7 cellular contexts compared by ENCODE assay signal in genomic region chr20:2207770-2208097, GRCh38.
DNase-seq lines count a peak whose midpoint lies in the region; ATAC-seq and TF ChIP-seq lines count a peak whose summit lies in the region.

No MANE protein-coding gene starts in this region.

- intact Hi-C loops in OCI-LY7 (cut with micrococcal nuclease; ENCODE audit: unreplicated experiment): loop anchor here (5.0 kb wide), 1 partner anchor 245 kb away; no protein-coding TSS in a partner anchor

- H3K4me2 ChIP-seq in OCI-LY7 (ENCODE audit: low read length): no peak overlapping the region

- no peak overlapping the region for H3K4me3 ChIP-seq in OCI-LY7 (ENCODE audit: low read depth, low read length, poor library complexity, severe bottlenecking)
- peak overlapping the region; percentile 30 for H3K4me3 ChIP-seq in fibroblast of mammary gland (ENCODE audit: control insufficient read depth, low read depth, low read length)
- H3K4me3 ChIP-seq in skeletal muscle cell (ENCODE audit: low read depth, low read length): peak overlapping the region; percentile 61

- H3K9me3 ChIP-seq in OCI-LY7 (ENCODE audit: low read length): no peaks in the 10 kb centered on the region

- no peaks in the 10 kb centered on the region for H3K79me2 ChIP-seq in OCI-LY7 (ENCODE audit: insufficient read depth, low read depth, low read length)

- no peak for DNase-seq in OCI-LY7 (ENCODE audit: low spot score)
- no peak for DNase-seq in fibroblast of mammary gland (ENCODE audit: low read depth)
- DNase-seq in skeletal muscle cell (ENCODE audit: low read depth): no peak
- DNase-seq in SHP77 treated with DMSO at 0.1 percent for 48 hours (lab: John Stamatoyannopoulos, UW): no peak
- no peak for DNase-seq in RKO (ENCODE audit: low spot score)
- no peak for DNase-seq in GM13977 (ENCODE audit: low spot score)

- POLR2A ChIA-PET in OCI-LY7 (lab: Charles Lee): interaction anchor here (0.6 kb wide), 1 partner anchor 57 kb away, joined by 3 read pairs; no protein-coding TSS in a partner anchor

- BruUV-seq in OCI-LY7 (replicated peaks; lab: Mats Ljungman, UMichigan): no TSS peak

- no peak overlapping the region for H3K27ac ChIP-seq in OCI-LY7 (ENCODE audit: low read depth, low read length, poor library complexity, severe bottlenecking)

- no peaks in the 10 kb centered on the region for H3K9me2 ChIP-seq in OCI-LY7 (ENCODE audit: insufficient read depth, low read length)

- in situ Hi-C loops in GM13977 (cut with MboI; ENCODE audit: low pct_unique_long_range_greater_than_20kb, low sequenced_read_pairs, unreplicated experiment): no loop called here

- H3K4me1 ChIP-seq in OCI-LY7 (ENCODE audit: insufficient read depth, low read length, poor library complexity, severe bottlenecking): no peaks in the 10 kb centered on the region

- H3K36me3 ChIP-seq in OCI-LY7 (ENCODE audit: insufficient read depth, low read length): no peaks in the 10 kb centered on the region

- CTCF ChIA-PET in OCI-LY7 (lab: Charles Lee; ENCODE audit: unreplicated experiment): interaction anchor here (0.6 kb wide), 1 partner anchor 81 kb away, joined by 3 read pairs; no protein-coding TSS in a partner anchor

- H2AFZ ChIP-seq in OCI-LY7 (ENCODE audit: low read length): no peak overlapping the region

- ATAC-seq in GM21423 (IDR thresholded peaks at IDR 0.05; ENCODE audit: unreplicated experiment): peak; percentile 35

- H4K20me1 ChIP-seq in OCI-LY7 (ENCODE audit: insufficient read depth, low read length): no peaks in the 10 kb centered on the region

- TF ChIP-seq CTCF in OCI-LY7 (conservative IDR thresholded peaks at IDR 0.05; ENCODE audit: low read length): 0 out of 2 replicates have a peak, but pooled peaks have one; percentile 17
- no peak for TF ChIP-seq CTCF in fibroblast of mammary gland (conservative IDR thresholded peaks at IDR 0.05; ENCODE audit: control insufficient read depth, insufficient read depth, low read depth, low read length)
- TF ChIP-seq CTCF in GM13977 (IDR thresholded peaks at IDR 0.05; ENCODE audit: extremely low read depth, insufficient read depth, missing control alignments): no peak
